1 cellular context compared by ENCODE assay signal in the genomic region with DNA sequence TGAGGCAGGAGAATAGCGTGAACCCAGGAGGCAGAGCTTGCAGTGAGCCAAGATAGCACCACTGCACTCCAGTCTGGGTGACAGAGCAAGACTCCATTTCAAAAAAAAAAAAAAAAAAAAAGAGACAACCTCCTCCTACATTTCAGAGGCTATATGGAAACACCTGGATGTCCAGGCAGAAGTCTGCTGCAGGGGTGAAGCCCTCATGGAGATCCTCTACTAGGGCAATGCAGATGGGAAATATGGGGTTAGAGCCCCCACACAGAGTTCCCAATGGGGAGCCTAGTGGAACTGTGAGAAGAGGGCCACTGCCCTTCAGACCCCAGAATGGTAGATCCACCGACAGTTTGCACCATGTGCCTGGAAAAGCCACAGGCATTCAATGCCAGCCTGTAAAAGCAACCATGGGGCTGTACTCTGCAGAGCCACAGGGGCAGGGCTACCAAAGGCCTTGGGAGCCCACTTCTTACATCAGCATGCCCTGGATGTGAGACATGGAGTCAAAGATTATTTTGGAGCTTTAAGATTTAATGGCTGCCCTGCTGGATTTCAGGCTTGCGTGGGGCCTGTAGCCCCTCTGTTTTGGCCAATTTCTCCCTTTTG.
TF ChIP-seq lines count a peak whose summit lies in the region.

No MANE protein-coding gene starts in this region.

TF ChIP-seq in HCT116, 20 proteins besides CTCF, POLR2A, EP300 and RAD21:
- peak; percentile 63; the same call in 1 of the 2 replicates for TF ChIP-seq CBX3 (IDR thresholded peaks at IDR 0.05; ENCODE audit: low read depth)
